28 cellular contexts compared by ENCODE assay signal in the genomic region with DNA sequence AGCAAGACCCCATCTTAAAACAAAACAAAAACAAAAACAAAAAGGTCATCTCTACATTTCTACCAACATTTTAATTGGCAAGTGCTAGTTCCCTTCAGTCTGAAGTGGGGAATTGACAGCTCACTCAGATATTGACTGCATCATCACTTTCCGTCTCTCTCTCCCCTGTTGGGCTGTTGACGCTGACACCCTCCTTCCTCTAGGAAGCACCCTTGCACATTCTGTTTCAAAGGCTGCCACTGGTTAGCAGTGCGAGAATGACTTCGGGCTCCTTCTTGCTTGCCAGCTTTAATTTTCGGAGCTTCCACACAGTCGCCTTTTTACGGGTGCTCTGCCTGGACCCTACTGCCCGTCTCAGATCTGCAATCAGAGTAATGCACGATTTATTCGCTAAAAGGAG.
"Had no signal": no experiment of that assay in that cellular context is flagged by ENCODE, and none has a peak within 500 bp of the region (broad histone marks: within the 10 kb centered on the region; RNA-seq: fewer than 3 reads in every experiment).

No MANE protein-coding gene starts in this region.

- ATAC-seq: esophagus mucosa; foreskin keratinocyte; left colon; left ventricle myocardium superior; lower lobe of right lung; natural killer cell treated with Interleukin-12 subunit alpha and Interleukin-12 subunit beta and Interleukin-15 and Interleukin-18, amount 100 ng/mL, for 72 hours; stimulated activated memory B cell treated with anti-CD40 and anti-IgM and Interleukin-4, amounts not matched to agents 10 μg/mL and 1 μg/mL and 100 μg/mL, for 72 hours; stimulated activated naive CD8-positive, alpha-beta T cell treated with anti-CD3 and anti-CD28 coated beads, Interleukin-15, Interleukin-2, amounts not matched to agents 100 U/mL and 50 U/mL, for 24 hours had no signal

- H2AFZ ChIP-seq: parathyroid adenoma had no signal

- H3K4me1 Mint-ChIP-seq: endodermal cell; immature natural killer cell; stimulated activated memory B cell treated with anti-CD40 and anti-IgM and Interleukin-4, amounts not matched to agents 10 μg/mL and 1 μg/mL and 100 μg/mL, for 72 hours had no signal

- H3K4me3 Mint-ChIP-seq: endodermal cell; immature natural killer cell; natural killer cell treated with Interleukin-12 subunit alpha and Interleukin-12 subunit beta and Interleukin-15 and Interleukin-18, amount 100 ng/mL, for 72 hours; neural crest cell; stimulated activated memory B cell treated with anti-CD40 and anti-IgM and Interleukin-4, amounts not matched to agents 10 μg/mL and 1 μg/mL and 100 μg/mL, for 72 hours had no signal

- H3K9me3 Mint-ChIP-seq: endodermal cell; immature natural killer cell; natural killer cell treated with Interleukin-12 subunit alpha and Interleukin-12 subunit beta and Interleukin-15 and Interleukin-18, amount 100 ng/mL, for 72 hours; neural crest cell; stimulated activated memory B cell treated with anti-CD40 and anti-IgM and Interleukin-4, amounts not matched to agents 10 μg/mL and 1 μg/mL and 100 μg/mL, for 72 hours had no signal

- H3K36me3 ChIP-seq: heart right ventricle, lower lobe of right lung, prostate gland, right atrium auricular region, spleen, thoracic aorta, tibial nerve, upper lobe of left lung had no signal

- H3K36me3 Mint-ChIP-seq: natural killer cell treated with Interleukin-12 subunit alpha and Interleukin-12 subunit beta and Interleukin-15 and Interleukin-18, amount 100 ng/mL, for 72 hours; stimulated activated memory B cell treated with anti-CD40 and anti-IgM and Interleukin-4, amounts not matched to agents 10 μg/mL and 1 μg/mL and 100 μg/mL, for 72 hours had no signal

- H3K27ac ChIP-seq: epithelial cell of prostate, foreskin keratinocyte, heart right ventricle, lower lobe of right lung, parathyroid adenoma, prostate gland, right atrium auricular region, skin epidermis, spleen, thoracic aorta, tibial nerve, upper lobe of left lung had no signal

- H3K27ac Mint-ChIP-seq: endodermal cell; immature natural killer cell; natural killer cell treated with Interleukin-12 subunit alpha and Interleukin-12 subunit beta and Interleukin-15 and Interleukin-18, amount 100 ng/mL, for 72 hours; stimulated activated memory B cell treated with anti-CD40 and anti-IgM and Interleukin-4, amounts not matched to agents 10 μg/mL and 1 μg/mL and 100 μg/mL, for 72 hours had no signal

- H3K79me2 ChIP-seq: parathyroid adenoma had no signal

- H3K27me3 ChIP-seq: heart right ventricle, right atrium auricular region, spleen, tibial nerve, upper lobe of left lung had no signal

- H3K4me1 ChIP-seq: foreskin keratinocyte, lower lobe of right lung, parathyroid adenoma, prostate gland, right atrium auricular region, tibial nerve, upper lobe of left lung had no signal

- H3K9me3 ChIP-seq: heart right ventricle, lower lobe of right lung, prostate gland, right atrium auricular region, spleen, thoracic aorta, tibial nerve, upper lobe of left lung had no signal

- H3K4me3 ChIP-seq: heart right ventricle, lower lobe of right lung, prostate gland, right atrium auricular region, skin epidermis, spleen, thoracic aorta, tibial nerve, upper lobe of left lung had no signal

- DNase-seq: effector CD8-positive, alpha-beta T cell; endodermal cell; foreskin keratinocyte; glutamatergic neuron; heart right ventricle; hippocampal formation; immature natural killer cell; islet precursor cell; kidney glomerular epithelial cell; left colon; left ventricle myocardium superior; lower lobe of right lung; spleen; stimulated activated CD4-positive, alpha-beta T cell treated with anti-CD3 and anti-CD28 coated beads, Interleukin-4, amount 100 ng/mL, for 4 hours; stimulated activated naive CD8-positive, alpha-beta T cell treated with anti-CD3 and anti-CD28 coated beads, Interleukin-15, Interleukin-2, amounts not matched to agents 100 U/mL and 50 U/mL, for 24 hours; substantia nigra; upper lobe of left lung had no signal

- H3K9ac ChIP-seq: parathyroid adenoma had no signal
